Comparison of ENCODE assay signal across 13 cellular contexts in the genomic region with DNA sequence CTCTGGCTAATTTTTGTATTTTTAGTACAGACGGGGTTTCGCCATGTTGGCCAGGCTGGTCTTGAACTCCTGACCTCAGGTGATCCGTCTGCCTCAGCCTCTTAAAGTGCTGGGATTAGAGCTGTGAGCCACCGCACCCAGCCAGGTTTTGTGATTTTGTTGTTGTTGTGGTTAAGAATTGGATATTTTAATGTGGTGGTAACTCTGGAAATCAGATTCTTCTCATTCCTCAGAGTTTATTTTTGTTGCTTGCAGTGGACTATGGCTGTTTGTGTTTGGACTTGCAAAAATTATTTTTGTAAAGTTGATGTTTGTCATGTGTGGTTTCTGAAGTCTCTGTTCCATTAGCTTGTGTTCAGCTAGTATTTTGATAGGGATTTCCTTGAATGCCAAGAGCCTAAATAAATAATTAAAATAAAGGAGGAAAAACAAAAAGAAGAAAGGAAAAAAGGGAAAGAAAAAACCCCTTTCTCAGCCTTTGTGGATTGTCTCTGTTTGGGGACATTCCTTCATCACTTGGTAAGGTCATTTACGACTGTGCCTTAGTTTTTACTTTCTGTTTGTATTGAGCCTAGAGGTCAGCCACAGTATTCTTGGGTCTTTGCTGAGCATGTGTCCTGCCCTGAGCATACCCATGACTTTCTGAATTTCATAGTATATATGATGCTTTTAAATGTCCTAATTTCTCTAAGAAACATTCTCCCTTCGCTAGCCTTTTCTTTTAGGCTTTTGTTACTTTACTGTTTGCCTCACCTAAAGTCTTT. TPM values are rescaled to one million over a fixed set of nuclear protein-coding genes. Genes with fewer than 3 reads are reported as not detected.
DNase-seq lines count a peak whose midpoint lies in the region; ATAC-seq, FAIRE-seq and TF ChIP-seq lines count a peak whose summit lies in the region.
"Had no signal": no experiment of that assay in that cellular context is flagged by ENCODE, and none has a peak within 500 bp of the region (broad histone marks: within the 10 kb centered on the region; RNA-seq: fewer than 3 reads in every experiment).

No MANE protein-coding gene starts in this region.

- H3K4me3 ChIP-seq in CD8-positive, alpha-beta memory T cell (ENCODE audit: low read length), result no peak overlapping the region
- no peak overlapping the region for H3K4me3 ChIP-seq in IMR-90 (ENCODE audit: insufficient read depth, low read depth, low read length)
- no peak overlapping the region for H3K4me3 ChIP-seq in pancreas
- H3K4me3 ChIP-seq: heart left ventricle, lung had no signal

- intact Hi-C loops in IMR-90 (cut with micrococcal nuclease), result no loop called here
- intact Hi-C loops in pancreas (cut with DNase I), result no loop called here

- BruUV-seq in IMR-90 (replicated peaks; lab: Mats Ljungman, UMichigan), result no TSS peak

- H3K23ac ChIP-seq in IMR-90 (ENCODE audit: low read depth, low read length), result peak overlapping the region; percentile 64

- H2BK15ac ChIP-seq in IMR-90 (ENCODE audit: low read depth, low read length), result no peak overlapping the region

- peaks cover 6% of the 10 kb centered on the region; the same call in 1 of the 2 replicates for H4K20me1 ChIP-seq in IMR-90 (ENCODE audit: insufficient read depth, low read length)

- H4K5ac ChIP-seq in IMR-90 (ENCODE audit: low read depth, low read length), result no peak overlapping the region

- H3K4me1 Mint-ChIP-seq in CD8-positive, alpha-beta memory T cell, result peaks cover 12 to 27% (median 20%) of the 10 kb centered on the region in 3 donors
- peaks cover 14% of the 10 kb centered on the region for H3K4me1 Mint-ChIP-seq in central memory CD8-positive, alpha-beta T cell
- H3K4me1 Mint-ChIP-seq in osteocyte (ENCODE audit: unreplicated experiment), result peaks cover 14% of the 10 kb centered on the region

- H3K4ac ChIP-seq in IMR-90 (ENCODE audit: low read depth, low read length), result no peak overlapping the region

- no peak overlapping the region for H2BK20ac ChIP-seq in IMR-90 (ENCODE audit: low read depth, low read length)

- no peaks in the 10 kb centered on the region for H3K4me1 ChIP-seq in CD8-positive, alpha-beta memory T cell (ENCODE audit: insufficient read depth, low read length)
- H3K4me1 ChIP-seq in IMR-90 (ENCODE audit: control insufficient read depth, insufficient read depth, low read length) (0 out of 2 replicates have a peak, but pooled peaks cover 1% of the 10 kb centered on the region), pancreas (no peaks in the 10 kb centered on the region)

- FAIRE-seq in pancreas (lab: Jason Lieb, UNC), result no peak

- no peaks in the 10 kb centered on the region; the same call in 1 of the 2 replicates for H3K9me1 ChIP-seq in IMR-90 (ENCODE audit: insufficient read depth, low read length)

- H2BK120ac ChIP-seq in IMR-90 (ENCODE audit: low read depth, low read length), result 0 out of 2 replicates have a peak overlapping the region, but pooled peaks have one; percentile 28

- peak overlapping the region in 5 of 8 donors; percentile 34 to 79 (median 59) for H3K27ac Mint-ChIP-seq in CD8-positive, alpha-beta memory T cell
- H3K27ac Mint-ChIP-seq in central memory CD8-positive, alpha-beta T cell (ENCODE audit: low read depth), result peak overlapping the region; percentile 14
- peak overlapping the region; percentile 54 for H3K27ac Mint-ChIP-seq in osteocyte (ENCODE audit: unreplicated experiment)

- H3K27ac ChIP-seq in CD8-positive, alpha-beta memory T cell (ENCODE audit: low read depth, low read length), result no peak overlapping the region
- H3K27ac ChIP-seq in IMR-90 (ENCODE audit: insufficient read depth, low read length), result no peak overlapping the region
- H3K27ac ChIP-seq in pancreas, result no peak overlapping the region
- H3K27ac ChIP-seq: VCaP had no signal

- no peak overlapping the region for H4K91ac ChIP-seq in IMR-90 (ENCODE audit: insufficient read depth, low read depth, low read length)

- H2BK5ac ChIP-seq in IMR-90 (ENCODE audit: low read depth, low read length, poor library complexity, severe bottlenecking), result no peak overlapping the region

- TF ChIP-seq POLR2A in IMR-90 (IDR thresholded peaks at IDR 0.05; ENCODE audit: low read depth, low read length), result no peak

- peak overlapping the region in 1 of 7 donors; percentile 52 for H3K4me3 Mint-ChIP-seq in CD8-positive, alpha-beta memory T cell
- H3K4me3 Mint-ChIP-seq in central memory CD8-positive, alpha-beta T cell, result no peak overlapping the region
- H3K4me3 Mint-ChIP-seq in osteocyte (ENCODE audit: unreplicated experiment), result no peak overlapping the region

- no peak for DNase-seq in CD8-positive, alpha-beta memory T cell
- DNase-seq in IMR-90 (peak; percentile 13), osteocyte (ENCODE audit: extremely low spot score, unreplicated experiment) (no peak), pancreas (no peak), C1 segment of cervical spinal cord (lab: John Stamatoyannopoulos, UW) (no peak)
- DNase-seq in central memory CD8-positive, alpha-beta T cell (ENCODE audit: low spot score in 2 of 2), result no peak
- DNase-seq: activated gamma-delta T cell, heart left ventricle, NCI-H146, NCI-H526 had no signal

- no peak overlapping the region for H2AK5ac ChIP-seq in IMR-90 (ENCODE audit: low read depth, low read length)

- peaks cover 1 to 7% (median 6%) of the 10 kb centered on the region in 3 donors for H3K36me3 Mint-ChIP-seq in CD8-positive, alpha-beta memory T cell
- no peaks in the 10 kb centered on the region for H3K36me3 Mint-ChIP-seq in central memory CD8-positive, alpha-beta T cell (ENCODE audit: insufficient read depth)
- H3K36me3 Mint-ChIP-seq in osteocyte (ENCODE audit: unreplicated experiment), result peaks cover 21% of the 10 kb centered on the region

- H3K9me3 Mint-ChIP-seq in CD8-positive, alpha-beta memory T cell, result no peaks in the 10 kb centered on the region
- H3K9me3 Mint-ChIP-seq in central memory CD8-positive, alpha-beta T cell, result no peaks in the 10 kb centered on the region
- H3K9me3 Mint-ChIP-seq in osteocyte (ENCODE audit: unreplicated experiment), result peaks cover 9% of the 10 kb centered on the region

- no peak overlapping the region for H3K9ac ChIP-seq in IMR-90 (ENCODE audit: low read depth, low read length)

- ATAC-seq in IMR-90 (ENCODE audit: low read depth), result peak; percentile 85
- no peak for ATAC-seq in central memory CD8-positive, alpha-beta T cell (replicated peaks; ENCODE audit: extremely low read depth, poor library complexity, severe bottlenecking)
- ATAC-seq in pancreas, result no peak
- ATAC-seq in activated CD4-positive, CD25-positive, alpha-beta regulatory T cell treated with anti-CD3 and anti-CD28 coated beads, Interleukin-2, amount 50 U/mL, for 24 hours, result no peak

- no peak for TF ChIP-seq RAD21 in IMR-90 (IDR thresholded peaks at IDR 0.05; ENCODE audit: low read length)

- peaks cover 20 to 28% of the 10 kb centered on the region in 2 experiments for H3K79me1 ChIP-seq in IMR-90 (ENCODE audit: low read depth in 1 of 2, low read length in 2 of 2)

- in situ Hi-C loops in IMR-90 (cut with MboI; ENCODE audit: low sequenced_read_pairs), result no loop called here

- H3K4me2 ChIP-seq in IMR-90 (ENCODE audit: low read depth, low read length), result peak overlapping the region; percentile 78; the same call in 1 of the 2 replicates

- CTCF ChIA-PET in CD8-positive, alpha-beta memory T cell (lab: Charles Lee), result no interaction called here
- CTCF ChIA-PET in IMR-90 (lab: Yijun Ruan, JAX), result no interaction called here

- H4K8ac ChIP-seq in IMR-90 (ENCODE audit: low read depth in 2 of 2, low read length in 2 of 2), result no peak overlapping the region

- H3K9me3 ChIP-seq in CD8-positive, alpha-beta memory T cell (ENCODE audit: low read length), result no peaks in the 10 kb centered on the region
- H3K9me3 ChIP-seq in IMR-90 (ENCODE audit: control insufficient read depth, insufficient read depth, low read length) (no peaks in the 10 kb centered on the region), pancreas (no peaks in the 10 kb centered on the region)

- no peaks in the 10 kb centered on the region for H3K27me3 Mint-ChIP-seq in CD8-positive, alpha-beta memory T cell
- no peaks in the 10 kb centered on the region for H3K27me3 Mint-ChIP-seq in central memory CD8-positive, alpha-beta T cell
- no peaks in the 10 kb centered on the region for H3K27me3 Mint-ChIP-seq in osteocyte (ENCODE audit: unreplicated experiment)

- TF ChIP-seq CTCF in IMR-90 (conservative IDR thresholded peaks at IDR 0.05; ENCODE audit: low read depth, low read length), result no peak
- no peak for TF ChIP-seq CTCF in osteocyte (IDR thresholded peaks at IDR 0.05)
- no peak for TF ChIP-seq CTCF in pancreas (IDR thresholded peaks at IDR 0.05)

- 0 out of 2 replicates have a peak overlapping the region, but pooled peaks have one; percentile 45 for H3K14ac ChIP-seq in IMR-90 (replicated peaks; ENCODE audit: low read depth, low read length)

- POLR2A ChIA-PET in CD8-positive, alpha-beta memory T cell (lab: Charles Lee), result no interaction called here
- POLR2A ChIA-PET in IMR-90 (lab: Charles Lee; ENCODE audit: unreplicated experiment), result interaction anchor here (0.6 kb wide), 1 partner anchor 16 kb away, joined by 4 read pairs; no protein-coding TSS in a partner anchor

- H3K56ac ChIP-seq in IMR-90 (ENCODE audit: extremely low read depth, insufficient read depth, low read length), result no peak overlapping the region

- dilution Hi-C loops in IMR-90 (cut with HindIII; ENCODE audit: low sequenced_read_pairs, unreplicated experiment), result no loop called here

- H2AK9ac ChIP-seq in IMR-90 (replicated peaks; ENCODE audit: low read depth, low read length, poor library complexity), result no peak overlapping the region

- H2AFZ ChIP-seq in IMR-90 (replicated peaks; ENCODE audit: low read length, poor library complexity), result no peak overlapping the region

- 82% methylated on average over 2 of the region's 6 CpGs; no CpG with 5 or more reads in 1 of the 2 experiments for WGBS in IMR-90 (ENCODE audit: extremely low coverage in 2 of 2, insufficient read length in 1 of 2), 2 experiments
- WGBS in pancreas, 2 donors, result 90 to 95% methylated on average over 6 of the region's 6 CpGs

- no peaks in the 10 kb centered on the region for H3K27me3 ChIP-seq in CD8-positive, alpha-beta memory T cell (ENCODE audit: insufficient read depth, low read length, poor library complexity, severe bottlenecking)
- H3K27me3 ChIP-seq in IMR-90 (ENCODE audit: control insufficient read depth, insufficient read depth, low read length), result no peaks in the 10 kb centered on the region
- no peaks in the 10 kb centered on the region for H3K27me3 ChIP-seq in pancreas
- H3K27me3 ChIP-seq: heart left ventricle had no signal

- H3K18ac ChIP-seq in IMR-90 (ENCODE audit: low read depth, low read length), result no peak overlapping the region

- no peaks in the 10 kb centered on the region for H3K36me3 ChIP-seq in CD8-positive, alpha-beta memory T cell (ENCODE audit: insufficient read depth, low read length)
- H3K36me3 ChIP-seq in IMR-90 (ENCODE audit: control insufficient read depth, insufficient read depth, low read length) (no peaks in the 10 kb centered on the region), pancreas (no peaks in the 10 kb centered on the region)
- H3K36me3 ChIP-seq: heart left ventricle had no signal

RNA-seq across cellular contexts. Expression of gene PBX3, which starts 37.3 kb away (rescaled TPM):
- 10 to 100 TPM; 12.8 to 13.4 TPM for total RNA-seq in CD8-positive, alpha-beta memory T cell
- 4.6 TPM for polyA plus RNA-seq in CD8-positive, alpha-beta memory T cell
- total RNA-seq in IMR-90 (2012; rRNA removed), result 15.6 and 16.4 TPM in 2 replicates
- polyA plus RNA-seq in IMR-90 (2012; rRNA removed), result 12.0 and 13.1 TPM in 2 replicates
- 3.5 and 6.0 TPM in 2 replicates for polyA plus RNA-seq in IMR-90 (2012; cell fraction: cytosol; rRNA removed)
- 8.6 and 46.5 TPM in 2 replicates for polyA plus RNA-seq in IMR-90 (2012; cell fraction: nucleus; rRNA removed; ENCODE audit: low replicate concordance)
- 16.0 and 16.1 TPM in 2 replicates for total RNA-seq in osteocyte
- 10 to 100 TPM; 17.0 to 36.8 (median 22.4) TPM for total RNA-seq in pancreas
- polyA plus RNA-seq in pancreas, result 10 to 100 TPM in 1 of 2 donors, 1 to 10 TPM in 1; 8.9 to 20.6 TPM
